13 cellular contexts compared by ENCODE assay signal in the genomic region with DNA sequence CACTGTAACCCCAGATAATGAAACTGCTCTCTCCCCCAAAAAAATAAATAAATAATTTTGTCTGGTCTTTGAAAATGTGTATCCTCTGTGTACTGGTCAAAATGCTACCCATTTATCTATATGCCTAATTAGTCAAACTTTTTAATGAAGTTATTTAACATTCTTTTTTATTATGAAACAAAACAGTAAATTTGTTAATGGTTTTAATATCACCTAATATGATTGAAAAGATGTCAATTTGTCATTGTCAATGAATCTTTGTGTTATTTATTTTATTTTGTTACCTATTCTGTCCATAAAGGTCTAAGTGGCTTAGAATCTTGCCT. TPM values are rescaled to one million over a fixed set of nuclear protein-coding genes. Genes with fewer than 3 reads are reported as not detected.
DNase-seq lines count a peak whose midpoint lies in the region; ATAC-seq, FAIRE-seq and TF ChIP-seq lines count a peak whose summit lies in the region.
"Not testable (repeated sequence)": the region's sequence is repeated elsewhere in the genome, so short reads cannot be mapped to it uniquely, and the experiment has no call there.
"Had no signal": no experiment of that assay in that cellular context is flagged by ENCODE, and none has a peak within 500 bp of the region (broad histone marks: within the 10 kb centered on the region; RNA-seq: fewer than 3 reads in every experiment).

No MANE protein-coding gene starts in this region.

- H3K27ac Mint-ChIP-seq in osteocyte (ENCODE audit: unreplicated experiment): not testable (repeated sequence)

- not testable (repeated sequence) for H3K9ac ChIP-seq in HUES6 (ENCODE audit: low read length)

- H3K27ac ChIP-seq in HUES6 (ENCODE audit: low read depth, low read length); right lobe of liver; stomach: not testable (repeated sequence)

- H3K4me1 ChIP-seq in HUES6 (ENCODE audit: control insufficient read depth, insufficient read depth, low read length); right lobe of liver: not testable (repeated sequence)
- peaks cover 7 to 18% (median 11%) of the 10 kb centered on the region in 4 donors for H3K4me1 ChIP-seq in stomach

- H3K27me3 ChIP-seq in HUES6 (ENCODE audit: control insufficient read depth, insufficient read depth, low read length) (peaks cover 53% of the 10 kb centered on the region), right lobe of liver (peaks cover 0 to 16% of the 10 kb centered on the region in 2 donors), stomach (peaks cover 17 to 84% (median 19%) of the 10 kb centered on the region in 3 donors)
- H3K27me3 ChIP-seq in bronchial epithelial cell (ENCODE audit: control insufficient read depth, insufficient read depth, low read length): not testable (repeated sequence)

- TF ChIP-seq CTCF in AG09309 (IDR thresholded peaks at IDR 0.05; ENCODE audit: control insufficient read depth, insufficient read depth, low read depth, low read length, missing control alignments); WI38 (IDR thresholded peaks at IDR 0.05; ENCODE audit: low read depth, low read length); bronchial epithelial cell (IDR thresholded peaks at IDR 0.05; ENCODE audit: insufficient read depth, low read length, severe bottlenecking); foreskin fibroblast (IDR thresholded peaks at IDR 0.05; ENCODE audit: low read depth, low read length); right lobe of liver (IDR thresholded peaks at IDR 0.05); osteocyte (IDR thresholded peaks at IDR 0.05); stomach (IDR thresholded peaks at IDR 0.05): not testable (repeated sequence)

- intact Hi-C loops in right lobe of liver (cut with DNase I); stomach (cut with DNase I; ENCODE audit: low total_unique reads): not testable (repeated sequence)

- H3K4me3 ChIP-seq in AG09309 (ENCODE audit: control insufficient read depth, low read depth, low read length) (peak overlapping the region; percentile 43), HUES6 (ENCODE audit: low read depth, low read length) (peak overlapping the region; percentile 63), WI38 (ENCODE audit: low read depth, low read length) (peak overlapping the region; percentile 34), bronchial epithelial cell (ENCODE audit: low read depth, low read length) (peak overlapping the region; percentile 32), foreskin fibroblast (ENCODE audit: low read depth in 1 of 2, low read length in 2 of 2) (peak overlapping the region; percentile 32 to 49), right lobe of liver (peak overlapping the region; percentile 35 to 44 (median 36)), stomach (peak overlapping the region; percentile 21 to 40 (median 31))

- DNase-seq in AG09309 (ENCODE audit: low read depth); bronchial epithelial cell (ENCODE audit: low read depth); foreskin fibroblast; right lobe of liver; osteocyte (ENCODE audit: extremely low spot score, unreplicated experiment); stomach: not testable (repeated sequence)

- not testable (repeated sequence) for H3K9me3 Mint-ChIP-seq in osteocyte (ENCODE audit: unreplicated experiment)

- H3K4me3 Mint-ChIP-seq in osteocyte (ENCODE audit: unreplicated experiment): peak overlapping the region; percentile 82

- H3K9me3 ChIP-seq in HUES6 (ENCODE audit: control insufficient read depth, insufficient read depth, low read depth, low read length); right lobe of liver: not testable (repeated sequence)
- H3K9me3 ChIP-seq in stomach: peaks cover 0 to 34% (median 6%) of the 10 kb centered on the region in 4 donors

- not testable (repeated sequence) for FAIRE-seq in bronchial epithelial cell (lab: Jason Lieb, UNC)

- peaks cover 13% of the 10 kb centered on the region for H3K4me1 Mint-ChIP-seq in osteocyte (ENCODE audit: unreplicated experiment)

- ATAC-seq in right lobe of liver: not testable (repeated sequence)

- peaks cover 41% of the 10 kb centered on the region for H3K27me3 Mint-ChIP-seq in osteocyte (ENCODE audit: unreplicated experiment)

- TF ChIP-seq EP300 in stomach (IDR thresholded peaks at IDR 0.05): not testable (repeated sequence)

- H3K36me3 Mint-ChIP-seq in osteocyte (ENCODE audit: unreplicated experiment): not testable (repeated sequence)

- not testable (repeated sequence) for TF ChIP-seq POLR2A in right lobe of liver (IDR thresholded peaks at IDR 0.05); stomach (IDR thresholded peaks at IDR 0.05)

- not testable (repeated sequence) for H3K36me3 ChIP-seq in HUES6 (ENCODE audit: control insufficient read depth, insufficient read depth, low read length); bronchial epithelial cell (ENCODE audit: control insufficient read depth, insufficient read depth, low read length); right lobe of liver; stomach

RNA-seq across cellular contexts. Expression of gene FRG2C, which starts 5.1 kb away (rescaled TPM):
- not detected in 2 replicates for total RNA-seq in bronchial epithelial cell
- not detected for total RNA-seq in right lobe of liver
- total RNA-seq in osteocyte: not detected in 2 replicates
- total RNA-seq in stomach: not detected
- polyA plus RNA-seq in stomach: not detected
- total RNA-seq: HT-29; left colon; M059J; T-helper 1 cell treated with Interleukin-12 subunit alpha and Interleukin-12 subunit beta and Interleukin-4 antibody, amounts not matched to agents 30 ng/mL and 1 ng/mL, for 36 hours; urinary bladder had no signal
- polyA plus RNA-seq: urinary bladder had no signal
